24 cellular contexts compared by ENCODE assay signal in the genomic region with DNA sequence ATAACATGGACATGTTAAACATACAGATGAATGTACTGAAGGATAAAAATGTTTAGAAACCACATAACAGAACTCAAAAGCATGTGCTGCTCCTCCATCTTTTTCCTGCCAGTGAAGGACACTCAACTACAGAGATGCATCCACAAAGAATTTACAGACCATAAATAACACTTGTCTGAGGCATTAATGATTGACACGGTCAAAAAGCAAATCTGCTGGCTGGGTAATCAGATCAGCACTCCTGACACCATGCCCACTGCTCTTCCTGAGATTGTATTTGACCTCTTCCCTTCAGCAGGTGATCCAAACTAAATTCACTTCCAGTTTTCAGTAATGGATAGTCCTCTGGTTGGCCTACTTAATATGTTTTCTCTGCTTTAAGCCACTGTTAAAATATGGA.
"Had no signal": no experiment of that assay in that cellular context is flagged by ENCODE, and none has a peak within 500 bp of the region (broad histone marks: within the 10 kb centered on the region; RNA-seq: fewer than 3 reads in every experiment).

No MANE protein-coding gene starts in this region.

- H3K36me3 ChIP-seq: uterus had no signal

- DNase-seq: cortex of kidney; dorsolateral prefrontal cortex; effector CD4-positive, alpha-beta T cell; head of caudate nucleus; kidney; left cardiac atrium; left lung; mesendoderm; midbrain; naive thymus-derived CD8-positive, alpha-beta T cell; pancreas; stimulated activated CD4-positive, alpha-beta T cell treated with anti-CD3 and anti-CD28 coated beads, Interleukin-12 subunit alpha, Interleukin-12 subunit beta, amount 100 ng/mL, for 4 hours; stimulated activated CD4-positive, alpha-beta T cell treated with anti-CD3 and anti-CD28 coated beads, Interleukin-1b, Interleukin-23, amount 100 ng/mL, for 48 hours; stimulated activated CD4-positive, alpha-beta T cell treated with anti-CD3 and anti-CD28 coated beads, Interleukin-4, amount 100 ng/mL, for 1 hour; stimulated activated CD8-positive, alpha-beta memory T cell treated with anti-CD3 and anti-CD28 coated beads, Interleukin-4, amount 100 ng/mL, for 48 hours; stimulated activated naive CD4-positive, alpha-beta T cell; stimulated activated naive CD8-positive, alpha-beta T cell treated with anti-CD3 and anti-CD28 coated beads, Interleukin-15, amount 100 ng/mL, for 72 hours; transverse colon; upper lobe of right lung; uterus had no signal

- H3K4me3 Mint-ChIP-seq: naive thymus-derived CD8-positive, alpha-beta T cell; stimulated activated naive CD8-positive, alpha-beta T cell treated with anti-CD3 and anti-CD28 coated beads, Interleukin-15, amount 100 ng/mL, for 72 hours had no signal

- ATAC-seq: left cardiac atrium; left lung; naive thymus-derived CD8-positive, alpha-beta T cell; pancreas; sciatic nerve; stimulated activated naive CD8-positive, alpha-beta T cell treated with anti-CD3 and anti-CD28 coated beads, Interleukin-15, amount 100 ng/mL, for 72 hours; upper lobe of right lung had no signal

- H3K27ac Mint-ChIP-seq: stimulated activated naive CD8-positive, alpha-beta T cell treated with anti-CD3 and anti-CD28 coated beads, Interleukin-15, amount 100 ng/mL, for 72 hours had no signal

- H3K27ac ChIP-seq: dorsolateral prefrontal cortex, left lung, pancreas, suprapubic skin, transverse colon, upper lobe of right lung, uterus had no signal

- H3K4me2 ChIP-seq: smooth muscle cell had no signal

- FAIRE-seq: frontal cortex, kidney, pancreas had no signal

- H3K4me3 ChIP-seq: dorsolateral prefrontal cortex, left lung, pancreas, smooth muscle cell, suprapubic skin, transverse colon, upper lobe of right lung, uterus had no signal

- H3K27me3 Mint-ChIP-seq: naive thymus-derived CD8-positive, alpha-beta T cell; stimulated activated naive CD8-positive, alpha-beta T cell treated with anti-CD3 and anti-CD28 coated beads, Interleukin-15, amount 100 ng/mL, for 72 hours had no signal

- H3K4me1 ChIP-seq: uterus had no signal

- H3K27me3 ChIP-seq: dorsolateral prefrontal cortex, left lung, pancreas, suprapubic skin, transverse colon, upper lobe of right lung, uterus had no signal

- H3K9me3 Mint-ChIP-seq: naive thymus-derived CD8-positive, alpha-beta T cell; stimulated activated naive CD8-positive, alpha-beta T cell treated with anti-CD3 and anti-CD28 coated beads, Interleukin-15, amount 100 ng/mL, for 72 hours had no signal
